In the genomic region with DNA sequence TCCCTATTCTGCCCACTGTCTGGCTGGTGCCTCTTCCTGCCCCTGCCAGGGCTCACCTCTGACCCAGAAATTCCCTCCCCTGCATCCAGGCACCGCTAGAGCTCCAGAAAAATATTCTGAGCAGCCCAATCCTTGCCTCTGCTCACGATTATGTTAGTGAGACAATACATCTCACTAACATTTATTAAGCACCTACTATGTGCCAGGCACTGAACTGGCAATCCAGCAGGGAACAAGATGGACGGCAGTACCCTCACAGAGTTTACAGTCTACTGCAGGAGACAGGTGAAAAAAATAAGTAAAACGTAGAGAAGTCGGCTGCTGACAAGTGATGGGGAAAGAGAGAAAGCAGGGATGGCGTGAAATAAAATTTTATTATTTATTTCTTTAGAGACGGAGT, we compare ENCODE assay signal across 2 cellular contexts.
TF ChIP-seq lines count a peak whose summit lies in the region.

No MANE protein-coding gene starts in this region.

TF ChIP-seq in HepG2, 621 proteins besides CTCF, POLR2A, EP300 and RAD21:
- TF ChIP-seq JARID2 (CRISPR knock-in tag; IDR thresholded peaks at IDR 0.05; ENCODE audit: insufficient replicate concordance) (no peak), ZNF180 (CRISPR knock-in tag; IDR thresholded peaks at IDR 0.05; ENCODE audit: borderline replicate concordance, low read depth) (no peak), ZKSCAN1 (IDR thresholded peaks at IDR 0.05; ENCODE audit: low read length) (peak; percentile 55; the same call in 1 of the 2 replicates)

TF ChIP-seq in K562, 482 proteins besides CTCF, POLR2A, EP300 and RAD21:
- TF ChIP-seq ZKSCAN1 (IDR thresholded peaks at IDR 0.05; ENCODE audit: low read depth, low read length) (peak; percentile 89; the same call in 1 of the 2 replicates), ZNF354B (CRISPR knock-in tag; IDR thresholded peaks at IDR 0.05) (no peak)
- TF ChIP-seq, protein P1, sequence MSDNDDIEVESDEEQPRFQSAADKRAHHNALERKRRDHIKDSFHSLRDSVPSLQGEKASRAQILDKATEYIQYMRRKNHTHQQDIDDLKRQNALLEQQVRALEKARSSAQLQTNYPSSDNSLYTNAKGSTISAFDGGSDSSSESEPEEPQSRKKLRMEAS (CRISPR knock-in tag; IDR thresholded peaks at IDR 0.05), result no peak
TF ChIP-seq in K562: peak in this region for 1.
